ENCODE assay signal across 8 cellular contexts in the genomic region with DNA sequence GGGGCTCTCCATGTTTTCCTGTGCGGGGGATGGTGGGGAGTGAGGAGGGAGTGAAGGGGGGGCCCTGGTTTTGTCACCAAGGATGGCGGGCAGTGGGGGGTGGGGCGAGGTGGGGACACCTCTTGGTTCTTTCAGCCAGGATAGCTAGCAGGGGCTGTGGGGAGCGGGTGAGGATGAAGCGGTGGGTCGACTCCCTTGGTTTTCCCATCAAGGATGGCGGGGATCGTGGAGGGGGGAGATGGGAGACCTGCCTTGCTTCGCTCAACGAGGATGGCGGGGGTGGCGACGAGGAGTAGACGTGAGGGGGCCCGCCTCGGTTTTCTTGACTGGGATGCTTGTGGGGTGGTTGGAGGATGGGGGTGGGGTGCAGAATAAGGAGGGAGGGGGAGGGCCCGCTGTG. TPM values are rescaled to one million over a fixed set of nuclear protein-coding genes. Genes with fewer than 3 reads are reported as not detected.
A peak's percentile ranks its signal among the peaks of the same experiment; 100 is the strongest.
DNase-seq lines count a peak whose midpoint lies in the region; ATAC-seq and TF ChIP-seq lines count a peak whose summit lies in the region.

No MANE protein-coding gene starts in this region.

- peaks cover 4% of the 10 kb centered on the region for H3K36me3 Mint-ChIP-seq in chondrocyte (ENCODE audit: low read depth)

- H3K4me3 ChIP-seq in mesodermal cell (ENCODE audit: extremely low read depth, insufficient read depth, low read length, poor library complexity, severe bottlenecking), result peak overlapping the region; percentile 49

- ATAC-seq in GM19467 (IDR thresholded peaks at IDR 0.05; ENCODE audit: unreplicated experiment), result no peak

- H3K36me3 ChIP-seq in mesodermal cell (ENCODE audit: control insufficient read depth, insufficient read depth, low read length), result no peaks in the 10 kb centered on the region

- peak; percentile 0 for DNase-seq in stimulated activated CD8-positive, alpha-beta memory T cell treated with anti-CD3 and anti-CD28 coated beads, Interleukin-12 subunit alpha, Interleukin-12 subunit beta, amount 100 ng/mL, for 4 hours (ENCODE audit: low read depth)
- no peak for DNase-seq in stimulated activated CD8-positive, alpha-beta memory T cell treated with anti-CD3 and anti-CD28 coated beads, Interleukin-4, amount 100 ng/mL, for 48 hours
- DNase-seq in chondrocyte (ENCODE audit: low spot score) (no peak), superior temporal gyrus (ENCODE audit: extremely low spot score) (no peak), NCI-H2081 treated with DMSO at 0.1 percent for 48 hours (lab: John Stamatoyannopoulos, UW) (no peak), NCI-H2081 (lab: John Stamatoyannopoulos, UW) (no peak)

- H3K9me3 ChIP-seq in mesodermal cell (ENCODE audit: control insufficient read depth, low read length), result no peaks in the 10 kb centered on the region

- H3K4me1 Mint-ChIP-seq in chondrocyte (ENCODE audit: low read depth), result peaks cover 30% of the 10 kb centered on the region

- H3K4me3 Mint-ChIP-seq in chondrocyte (ENCODE audit: unreplicated experiment), result peak overlapping the region; percentile 78

- TF ChIP-seq CTCF in chondrocyte (IDR thresholded peaks at IDR 0.05), result no peak

- no peak overlapping the region for H3K27ac ChIP-seq in mesodermal cell (ENCODE audit: low read depth, low read length, severe bottlenecking)

- H3K4me1 ChIP-seq in mesodermal cell (ENCODE audit: control insufficient read depth, insufficient read depth, low read length, poor library complexity, severe bottlenecking), result no peaks in the 10 kb centered on the region

- peaks cover 14% of the 10 kb centered on the region for H3K9me3 Mint-ChIP-seq in chondrocyte (ENCODE audit: low read depth)

- no peaks in the 10 kb centered on the region for H3K27me3 Mint-ChIP-seq in chondrocyte (ENCODE audit: low read depth)

- WGBS in mesodermal cell (ENCODE audit: insufficient coverage in 2 of 2), 2 experiments, result 0% methylated on average over 1 of the region's 17 CpGs; no CpG with 5 or more reads in 1 of the 2 experiments

- H3K27ac Mint-ChIP-seq in chondrocyte (ENCODE audit: unreplicated experiment), result peak overlapping the region; percentile 89

RNA-seq across cellular contexts. Expression of gene FHL1, which starts 0.6 kb away (rescaled TPM):
- total RNA-seq in chondrocyte, result 744 to 1,032 TPM (median 1,007 TPM) in 3 replicates
- polyA plus RNA-seq in mesodermal cell (2013, experiment 1 of 2), result 52.1 TPM
- polyA plus RNA-seq in mesodermal cell (2013, experiment 2 of 2), result 45.5 TPM
